21 cellular contexts compared by ENCODE assay signal in the genomic region with DNA sequence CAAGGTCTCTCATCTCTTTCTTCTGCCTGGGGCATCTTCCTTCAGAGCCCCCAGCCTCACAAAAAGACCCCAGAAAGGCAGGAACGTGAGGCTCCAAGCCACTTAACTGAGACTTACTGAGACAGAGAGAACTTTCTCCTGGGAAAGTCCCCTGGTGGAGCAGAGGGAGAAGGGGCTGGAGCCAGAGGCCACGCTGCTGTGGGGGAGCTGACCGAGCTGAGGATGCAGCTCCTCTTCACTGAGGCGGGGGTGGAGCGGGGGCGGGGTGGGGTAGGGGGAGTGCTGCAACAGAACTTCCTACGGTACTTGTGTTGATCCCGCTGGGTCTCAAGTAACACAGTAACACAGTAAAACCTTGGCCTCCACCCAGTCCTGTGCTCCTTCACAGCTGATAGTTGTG.
"Had no signal": no experiment of that assay in that cellular context is flagged by ENCODE, and none has a peak within 500 bp of the region (broad histone marks: within the 10 kb centered on the region; RNA-seq: fewer than 3 reads in every experiment).

No MANE protein-coding gene starts in this region.

- H3K36me3 Mint-ChIP-seq: memory B cell; mesothelial cell of epicardium; natural killer cell treated with Interleukin-12 subunit alpha and Interleukin-12 subunit beta and Interleukin-15 and Interleukin-18, amount 100 ng/mL, for 72 hours; stimulated activated effector memory CD8-positive, alpha-beta T cell treated with anti-CD3 and anti-CD28 coated beads, Interleukin-12 subunit alpha, Interleukin-12 subunit beta, amount 100 ng/mL, for 72 hours had no signal

- H3K4me2 ChIP-seq: hepatocyte had no signal

- H3K27ac Mint-ChIP-seq: memory B cell; mesothelial cell of epicardium; natural killer cell treated with Interleukin-12 subunit alpha and Interleukin-12 subunit beta and Interleukin-15 and Interleukin-18, amount 100 ng/mL, for 72 hours; stimulated activated effector memory CD8-positive, alpha-beta T cell treated with anti-CD3 and anti-CD28 coated beads, Interleukin-12 subunit alpha, Interleukin-12 subunit beta, amount 100 ng/mL, for 72 hours had no signal

- H3K27ac ChIP-seq: hepatocyte, left ventricle myocardium inferior, lower lobe of right lung, parathyroid adenoma, psoas muscle, right lobe of liver, suprapubic skin, tibial artery, upper lobe of left lung, uterus had no signal

- H3K27me3 ChIP-seq: hepatocyte, right lobe of liver, upper lobe of left lung, uterus had no signal

- DNase-seq: dermis blood vessel endothelial cell; effector CD4-positive, alpha-beta T cell; foreskin melanocyte; left ventricle myocardium inferior; lower lobe of right lung; psoas muscle; retina; right lobe of liver; stimulated activated CD4-positive, alpha-beta T cell treated with anti-CD3 and anti-CD28 coated beads, Interleukin-4, amount 100 ng/mL, for 1 hour; stimulated activated CD8-positive, alpha-beta memory T cell treated with anti-CD3 and anti-CD28 coated beads, Interleukin-4, amount 100 ng/mL, for 48 hours; stimulated activated naive CD8-positive, alpha-beta T cell treated with anti-CD3 and anti-CD28 coated beads, Interleukin-15, Interleukin-2, amounts not matched to agents 100 U/mL and 50 U/mL, for 24 hours; tibial artery; upper lobe of left lung; uterus had no signal

- H3K4me1 ChIP-seq: left ventricle myocardium inferior, lower lobe of right lung, parathyroid adenoma, psoas muscle, right lobe of liver, suprapubic skin, tibial artery, upper lobe of left lung, uterus had no signal

- ATAC-seq: lower lobe of right lung; natural killer cell treated with Interleukin-12 subunit alpha and Interleukin-12 subunit beta and Interleukin-15 and Interleukin-18, amount 100 ng/mL, for 72 hours; psoas muscle; stimulated activated effector memory CD8-positive, alpha-beta T cell treated with anti-CD3 and anti-CD28 coated beads, Interleukin-12 subunit alpha, Interleukin-12 subunit beta, amount 100 ng/mL, for 72 hours; stimulated activated naive CD8-positive, alpha-beta T cell treated with anti-CD3 and anti-CD28 coated beads, Interleukin-15, Interleukin-2, amounts not matched to agents 100 U/mL and 50 U/mL, for 24 hours had no signal

- H3K9ac ChIP-seq: parathyroid adenoma had no signal

- H3K36me3 ChIP-seq: left ventricle myocardium inferior, lower lobe of right lung, right lobe of liver, suprapubic skin, tibial artery, upper lobe of left lung, uterus had no signal

- H3K79me2 ChIP-seq: hepatocyte had no signal

- H3K4me1 Mint-ChIP-seq: memory B cell; stimulated activated effector memory CD8-positive, alpha-beta T cell treated with anti-CD3 and anti-CD28 coated beads, Interleukin-12 subunit alpha, Interleukin-12 subunit beta, amount 100 ng/mL, for 72 hours had no signal

- H2AFZ ChIP-seq: hepatocyte, parathyroid adenoma had no signal

- H3K4me3 Mint-ChIP-seq: memory B cell; mesothelial cell of epicardium; natural killer cell treated with Interleukin-12 subunit alpha and Interleukin-12 subunit beta and Interleukin-15 and Interleukin-18, amount 100 ng/mL, for 72 hours; stimulated activated effector memory CD8-positive, alpha-beta T cell treated with anti-CD3 and anti-CD28 coated beads, Interleukin-12 subunit alpha, Interleukin-12 subunit beta, amount 100 ng/mL, for 72 hours had no signal

- H3K9me3 ChIP-seq: left ventricle myocardium inferior, lower lobe of right lung, psoas muscle, right lobe of liver, suprapubic skin, tibial artery, upper lobe of left lung, uterus had no signal

- H3K9me3 Mint-ChIP-seq: memory B cell; mesothelial cell of epicardium; natural killer cell treated with Interleukin-12 subunit alpha and Interleukin-12 subunit beta and Interleukin-15 and Interleukin-18, amount 100 ng/mL, for 72 hours; stimulated activated effector memory CD8-positive, alpha-beta T cell treated with anti-CD3 and anti-CD28 coated beads, Interleukin-12 subunit alpha, Interleukin-12 subunit beta, amount 100 ng/mL, for 72 hours had no signal

- H3K4me3 ChIP-seq: hepatocyte, left ventricle myocardium inferior, lower lobe of right lung, psoas muscle, right lobe of liver, suprapubic skin, tibial artery, upper lobe of left lung, uterus had no signal
